8 cellular contexts compared by ENCODE assay signal in genomic region chr6:41200296-41200900, GRCh38. TPM values are rescaled to one million over a fixed set of nuclear protein-coding genes. Genes with fewer than 3 reads are reported as not detected.
DNase-seq lines count a peak whose midpoint lies in the region; ATAC-seq and TF ChIP-seq lines count a peak whose summit lies in the region.
"Had no signal": no experiment of that assay in that cellular context is flagged by ENCODE, and none has a peak within 500 bp of the region (broad histone marks: within the 10 kb centered on the region; RNA-seq: fewer than 3 reads in every experiment).

No MANE protein-coding gene starts in this region.

- peaks cover 4% of the 10 kb centered on the region for H3K9me3 Mint-ChIP-seq in activated T-helper 2 cell treated with anti-CD3 and anti-CD28 coated beads, Interferon-gamma antibody, Interleukin-2, Interleukin-4, amounts not matched to agents 10 μg/mL and 5 μg/mL and 100 μg/mL, durations not matched to agents 14 hours and 24 hours and 36 hours
- no peaks in the 10 kb centered on the region for H3K9me3 Mint-ChIP-seq in progenitor cell of endocrine pancreas (ENCODE audit: low read depth)
- H3K9me3 Mint-ChIP-seq: neural crest cell had no signal

- ATAC-seq in GM21717 (IDR thresholded peaks at IDR 0.05; ENCODE audit: unreplicated experiment) (peak; percentile 28), left lobe of liver (no peak)
- peak; percentile 20 for ATAC-seq in stimulated activated naive CD8-positive, alpha-beta T cell treated with anti-CD3 and anti-CD28 coated beads, Interleukin-15, Interleukin-2, amounts not matched to agents 100 U/mL and 50 U/mL, for 24 hours

- intact Hi-C loops in activated T-helper 2 cell treated with anti-CD3 and anti-CD28 coated beads, Interferon-gamma antibody, Interleukin-2, Interleukin-4, amounts not matched to agents 10 μg/mL and 5 μg/mL and 100 μg/mL, durations not matched to agents 14 hours and 24 hours and 36 hours (cut with micrococcal nuclease), result no loop called here

- peaks cover 48% of the 10 kb centered on the region for H3K4me1 Mint-ChIP-seq in activated T-helper 2 cell treated with anti-CD3 and anti-CD28 coated beads, Interferon-gamma antibody, Interleukin-2, Interleukin-4, amounts not matched to agents 10 μg/mL and 5 μg/mL and 100 μg/mL, durations not matched to agents 14 hours and 24 hours and 36 hours (ENCODE audit: low read depth)
- H3K4me1 Mint-ChIP-seq in progenitor cell of endocrine pancreas (ENCODE audit: low read depth), result no peaks in the 10 kb centered on the region
- H3K4me1 Mint-ChIP-seq: neural crest cell had no signal

- peak overlapping the region; percentile 76 for H3K4me3 Mint-ChIP-seq in activated T-helper 2 cell treated with anti-CD3 and anti-CD28 coated beads, Interferon-gamma antibody, Interleukin-2, Interleukin-4, amounts not matched to agents 10 μg/mL and 5 μg/mL and 100 μg/mL, durations not matched to agents 14 hours and 24 hours and 36 hours (ENCODE audit: low read depth)
- H3K4me3 Mint-ChIP-seq in progenitor cell of endocrine pancreas (ENCODE audit: low read depth), result no peak overlapping the region
- H3K4me3 Mint-ChIP-seq: neural crest cell had no signal

- TF ChIP-seq CTCF in progenitor cell of endocrine pancreas (IDR thresholded peaks at IDR 0.05; ENCODE audit: unreplicated experiment), result no peak

- H3K27me3 Mint-ChIP-seq in activated T-helper 2 cell treated with anti-CD3 and anti-CD28 coated beads, Interferon-gamma antibody, Interleukin-2, Interleukin-4, amounts not matched to agents 10 μg/mL and 5 μg/mL and 100 μg/mL, durations not matched to agents 14 hours and 24 hours and 36 hours (ENCODE audit: low read depth), result peaks cover 1% of the 10 kb centered on the region
- H3K27me3 Mint-ChIP-seq in progenitor cell of endocrine pancreas, result peaks cover 31% of the 10 kb centered on the region

- H3K27ac Mint-ChIP-seq in activated T-helper 2 cell treated with anti-CD3 and anti-CD28 coated beads, Interferon-gamma antibody, Interleukin-2, Interleukin-4, amounts not matched to agents 10 μg/mL and 5 μg/mL and 100 μg/mL, durations not matched to agents 14 hours and 24 hours and 36 hours, result peak overlapping the region; percentile 95
- no peak overlapping the region for H3K27ac Mint-ChIP-seq in progenitor cell of endocrine pancreas

- peaks cover 29% of the 10 kb centered on the region for H3K36me3 Mint-ChIP-seq in activated T-helper 2 cell treated with anti-CD3 and anti-CD28 coated beads, Interferon-gamma antibody, Interleukin-2, Interleukin-4, amounts not matched to agents 10 μg/mL and 5 μg/mL and 100 μg/mL, durations not matched to agents 14 hours and 24 hours and 36 hours (ENCODE audit: low read depth)
- no peaks in the 10 kb centered on the region for H3K36me3 Mint-ChIP-seq in progenitor cell of endocrine pancreas (ENCODE audit: insufficient read depth)

- DNase-seq in OCI-M2 (lab: John Stamatoyannopoulos, UW; ENCODE audit: unreplicated experiment) (peak; percentile 64), left lobe of liver (ENCODE audit: low spot score) (peak; percentile 52), progenitor cell of endocrine pancreas (ENCODE audit: low spot score, unreplicated experiment) (no peak), NCI-H146 treated with DMSO at 0.1 percent for 48 hours (lab: John Stamatoyannopoulos, UW; ENCODE audit: unreplicated experiment) (no peak)
- peak; percentile 66 for DNase-seq in activated T-helper 2 cell treated with anti-CD3 and anti-CD28 coated beads, Interferon-gamma antibody, Interleukin-2, Interleukin-4, amounts not matched to agents 10 μg/mL and 5 μg/mL and 100 μg/mL, durations not matched to agents 14 hours and 24 hours and 36 hours (ENCODE audit: low spot score)
- peak; percentile 66 for DNase-seq in stimulated activated naive CD8-positive, alpha-beta T cell treated with anti-CD3 and anti-CD28 coated beads, Interleukin-15, Interleukin-2, amounts not matched to agents 100 U/mL and 50 U/mL, for 24 hours

RNA-seq across cellular contexts. Expression of gene TREML2, which starts 0.6 kb away (rescaled TPM):
- total RNA-seq in activated T-helper 2 cell treated with anti-CD3 and anti-CD28 coated beads, Interferon-gamma antibody, Interleukin-2, Interleukin-4, amounts not matched to agents 10 μg/mL and 5 μg/mL and 100 μg/mL, durations not matched to agents 14 hours and 24 hours and 36 hours, result 3.7 and 3.9 TPM in 2 replicates
- total RNA-seq in left lobe of liver (0.08 TPM), progenitor cell of endocrine pancreas (not detected in 2 replicates)
- total RNA-seq: neural crest cell had no signal

RNA-seq across cellular contexts. Expression of gene TREML4, which starts 27.8 kb away (rescaled TPM):
- total RNA-seq in activated T-helper 2 cell treated with anti-CD3 and anti-CD28 coated beads, Interferon-gamma antibody, Interleukin-2, Interleukin-4, amounts not matched to agents 10 μg/mL and 5 μg/mL and 100 μg/mL, durations not matched to agents 14 hours and 24 hours and 36 hours, result not detected in 2 replicates
- total RNA-seq in left lobe of liver (not detected), progenitor cell of endocrine pancreas (not detected in 2 replicates)
- total RNA-seq: neural crest cell had no signal

RNA-seq across cellular contexts. Expression of gene TREM2, which starts 37.5 kb away (rescaled TPM):
- total RNA-seq in activated T-helper 2 cell treated with anti-CD3 and anti-CD28 coated beads, Interferon-gamma antibody, Interleukin-2, Interleukin-4, amounts not matched to agents 10 μg/mL and 5 μg/mL and 100 μg/mL, durations not matched to agents 14 hours and 24 hours and 36 hours, result not detected in 2 replicates
- total RNA-seq in left lobe of liver (0.28 TPM), progenitor cell of endocrine pancreas (not detected in 2 replicates)
- total RNA-seq: neural crest cell had no signal

RNA-seq across cellular contexts. Expression of gene TREML1, which starts 46.3 kb away (rescaled TPM):
- not detected in 2 replicates for total RNA-seq in activated T-helper 2 cell treated with anti-CD3 and anti-CD28 coated beads, Interferon-gamma antibody, Interleukin-2, Interleukin-4, amounts not matched to agents 10 μg/mL and 5 μg/mL and 100 μg/mL, durations not matched to agents 14 hours and 24 hours and 36 hours
- total RNA-seq in left lobe of liver (not detected), progenitor cell of endocrine pancreas (not detected in 2 replicates)
- total RNA-seq: neural crest cell had no signal

Comparison
In these comparisons a context has a peak if more than half of its experiments do, and no peak if none do; other contexts are left out.
1. DNase-seq: peak in OCI-M2 (single experiment), activated T-helper 2 cell treated with anti-CD3 and anti-CD28 coated beads, Interferon-gamma antibody, Interleukin-2, Interleukin-4, amounts not matched to agents 10 μg/mL and 5 μg/mL and 100 μg/mL, durations not matched to agents 14 hours and 24 hours and 36 hours (single experiment), left lobe of liver (single experiment) and stimulated activated naive CD8-positive, alpha-beta T cell treated with anti-CD3 and anti-CD28 coated beads, Interleukin-15, Interleukin-2, amounts not matched to agents 100 U/mL and 50 U/mL, for 24 hours (single experiment); none in progenitor cell of endocrine pancreas (single experiment) and NCI-H146 treated with DMSO at 0.1 percent for 48 hours (single experiment).